In the genomic region with DNA sequence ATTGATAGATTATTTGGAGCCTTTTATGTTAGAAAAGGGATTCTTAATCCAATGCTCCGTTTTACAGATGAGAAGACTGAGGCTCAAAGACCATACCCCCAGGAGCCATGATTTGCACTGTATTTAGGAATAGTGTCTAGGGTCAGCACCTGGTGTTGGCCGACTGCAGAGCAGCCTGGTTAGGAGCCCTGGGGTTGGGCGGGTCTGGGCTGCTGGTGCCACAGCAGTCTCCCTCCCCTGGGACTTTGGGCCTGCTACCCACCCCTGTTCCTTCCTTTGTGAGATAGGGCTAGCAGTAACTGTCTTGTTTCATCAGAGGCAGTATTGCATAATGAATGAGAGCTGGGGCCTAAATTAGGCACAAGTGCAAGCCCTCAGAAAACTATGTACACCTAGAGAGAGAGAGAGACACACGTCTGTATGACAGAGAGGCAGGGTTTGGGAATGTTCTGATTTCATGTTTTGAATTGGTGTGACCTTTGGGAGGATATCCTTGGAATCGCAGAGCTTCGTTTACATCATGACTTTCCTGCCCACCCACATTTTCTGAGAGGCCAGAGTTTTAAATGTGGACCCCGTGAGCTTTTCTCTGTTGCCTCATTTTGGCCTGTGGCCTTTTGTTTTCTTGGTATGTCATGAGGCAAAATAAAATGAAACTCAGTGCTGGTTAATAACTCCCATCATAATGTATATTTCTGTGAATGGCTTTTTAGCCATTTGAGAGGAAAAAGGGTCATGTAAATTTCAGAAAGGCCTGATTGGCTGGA, we compare ENCODE assay signal across 13 cellular contexts.
A peak's percentile ranks its signal among the peaks of the same experiment; 100 is the strongest.
DNase-seq lines count a peak whose midpoint lies in the region; ATAC-seq, FAIRE-seq and TF ChIP-seq lines count a peak whose summit lies in the region.
"Had no signal": no experiment of that assay in that cellular context is flagged by ENCODE, and none has a peak within 500 bp of the region (broad histone marks: within the 10 kb centered on the region; RNA-seq: fewer than 3 reads in every experiment).

No MANE protein-coding gene starts in this region.

- CTCF ChIA-PET in activated CD8-positive, alpha-beta memory T cell treated with anti-CD3 and anti-CD28 coated beads, Interleukin-2, amount 10 ng/mL, durations not matched to agents 7 days and 5 days (lab: Charles Lee): no interaction called here

- H3K4me2 ChIP-seq in BLaER1 treated with 17β-estradiol and CSF1 and Interleukin-3, amounts not matched to agents 10 nM and 100 nM: peak overlapping the region; percentile 49 to 95 (median 76)
- peak overlapping the region; percentile 5; the same call in 1 of the 2 replicates for H3K4me2 ChIP-seq in MM.1S (ENCODE audit: low read depth, low read length)

- no peaks in the 10 kb centered on the region for H3K27me3 Mint-ChIP-seq in activated CD8-positive, alpha-beta memory T cell treated with anti-CD3 and anti-CD28 coated beads, Interleukin-2, amount 10 ng/mL, durations not matched to agents 7 days and 5 days
- H3K27me3 Mint-ChIP-seq: CD4-positive, CD25-positive, alpha-beta regulatory T cell had no signal

- FAIRE-seq in small intestine (lab: Jason Lieb, UNC): no peak

- H3K4me3 ChIP-seq in BLaER1 treated with 17β-estradiol and CSF1 and Interleukin-3, amounts not matched to agents 10 nM and 100 nM: no peak overlapping the region
- H3K4me3 ChIP-seq in MM.1S (ENCODE audit: low read length): no peak overlapping the region
- H3K4me3 ChIP-seq in coronary artery: peak overlapping the region; percentile 9
- no peak overlapping the region for H3K4me3 ChIP-seq in muscle layer of duodenum (ENCODE audit: low read depth in 1 of 2, low read length in 2 of 2)
- H3K4me3 ChIP-seq in small intestine (ENCODE audit: low read depth in 1 of 2, low read length in 2 of 2): no peak overlapping the region

- no peaks in the 10 kb centered on the region; the same call in 1 of the 2 replicates for H3F3A ChIP-seq in MM.1S (ENCODE audit: insufficient read depth, low read length)

- WGBS in small intestine, 3 donors: 61 to 68% (median 62%) methylated on average over 7 of the region's 7 CpGs

- no peaks in the 10 kb centered on the region for H3K27me3 ChIP-seq in BLaER1 treated with 17β-estradiol and CSF1 and Interleukin-3, amounts not matched to agents 10 nM and 100 nM
- no peaks in the 10 kb centered on the region for H3K27me3 ChIP-seq in MM.1S (replicated peaks; ENCODE audit: insufficient read depth, low read length)
- H3K27me3 ChIP-seq in muscle layer of duodenum (ENCODE audit: low read depth, low read length): no peaks in the 10 kb centered on the region
- H3K27me3 ChIP-seq in small intestine (ENCODE audit: control insufficient read depth in 2 of 2, insufficient read depth in 2 of 2, low read length in 2 of 2): no peaks in the 10 kb centered on the region

- TF ChIP-seq CTCF in MM.1S (IDR thresholded peaks at IDR 0.05; ENCODE audit: low read length): peak; percentile 32
- no peak for TF ChIP-seq CTCF in coronary artery (IDR thresholded peaks at IDR 0.05)

- no peaks in the 10 kb centered on the region for H3K9me3 ChIP-seq in BLaER1 treated with 17β-estradiol and CSF1 and Interleukin-3, amounts not matched to agents 10 nM and 100 nM (replicated peaks in 1 of 11)
- H3K9me3 ChIP-seq in MM.1S (replicated peaks; ENCODE audit: insufficient read depth, low read length) (no peaks in the 10 kb centered on the region), muscle layer of duodenum (ENCODE audit: control insufficient read depth in 1 of 2, low read length in 2 of 2) (no peaks in the 10 kb centered on the region), small intestine (ENCODE audit: control insufficient read depth, low read depth) (no peaks in the 10 kb centered on the region)

- H3K27ac ChIP-seq in BLaER1 treated with 17β-estradiol and CSF1 and Interleukin-3, amounts not matched to agents 10 nM and 100 nM: peak overlapping the region; percentile 32 to 97 (median 84); a peak in 21 of 22 replicates
- H3K27ac ChIP-seq in MM.1S (ENCODE audit: low read length): peak overlapping the region; percentile 43; the same call in 1 of the 2 replicates
- H3K27ac ChIP-seq in coronary artery: peak overlapping the region in 1 of 2 donors; percentile 73
- peak overlapping the region; percentile 26 for H3K27ac ChIP-seq in muscle layer of duodenum (ENCODE audit: low read length)
- peak overlapping the region in 1 of 2 donors; percentile 8 for H3K27ac ChIP-seq in small intestine (ENCODE audit: low read depth in 1 of 2, low read length in 1 of 2)
- H3K27ac ChIP-seq: epithelial cell of prostate had no signal

- H3K36me3 Mint-ChIP-seq in activated CD8-positive, alpha-beta memory T cell treated with anti-CD3 and anti-CD28 coated beads, Interleukin-2, amount 10 ng/mL, durations not matched to agents 7 days and 5 days: peaks cover 36% of the 10 kb centered on the region

- peaks cover 43 to 100% (median 99%) of the 10 kb centered on the region in 10 experiments for H3K4me1 ChIP-seq in BLaER1 treated with 17β-estradiol and CSF1 and Interleukin-3, amounts not matched to agents 10 nM and 100 nM
- peaks cover 66% of the 10 kb centered on the region for H3K4me1 ChIP-seq in MM.1S (ENCODE audit: low read length)
- H3K4me1 ChIP-seq in muscle layer of duodenum (ENCODE audit: control insufficient read depth in 1 of 2, insufficient read depth in 2 of 2, low read length in 2 of 2): peaks cover 8 to 35% of the 10 kb centered on the region in 2 donors
- peaks cover 2 to 17% of the 10 kb centered on the region in 2 donors for H3K4me1 ChIP-seq in small intestine (ENCODE audit: control insufficient read depth in 2 of 2, insufficient read depth in 1 of 2, low read depth in 1 of 2, low read length in 1 of 2)

- DNase-seq in MM.1S (peak; percentile 38), coronary artery (ENCODE audit: low spot score) (no peak), small intestine (no peak), NCI-H1048 (lab: John Stamatoyannopoulos, UW) (no peak)
- DNase-seq in activated CD4-positive, alpha-beta T cell treated with anti-CD3 and anti-CD28 coated beads, Interleukin-2, amount 50 U/mL, for 48 hours: no peak
- DNase-seq in activated CD8-positive, alpha-beta memory T cell treated with anti-CD3 and anti-CD28 coated beads, Interleukin-2, amount 10 ng/mL, durations not matched to agents 7 days and 5 days: no peak
- DNase-seq: activated effector memory CD4-positive, alpha-beta T cell treated with anti-CD3 and anti-CD28 coated beads, Interleukin-2, amount 50 U/mL, for 16 hours; NCI-H1694 had no signal

- no peaks in the 10 kb centered on the region for H3K9me3 Mint-ChIP-seq in activated CD8-positive, alpha-beta memory T cell treated with anti-CD3 and anti-CD28 coated beads, Interleukin-2, amount 10 ng/mL, durations not matched to agents 7 days and 5 days (ENCODE audit: low read depth)
- H3K9me3 Mint-ChIP-seq: T-helper 2 cell treated with Interferon-gamma antibody and Interleukin-4, amounts not matched to agents 5 μg/mL and 100 μg/mL, for 36 hours had no signal

- H3K36me3 ChIP-seq in BLaER1 treated with 17β-estradiol and CSF1 and Interleukin-3, amounts not matched to agents 10 nM and 100 nM: peaks cover 0 to 69% (median 46%) of the 10 kb centered on the region in 11 experiments; a peak in 18 of 22 replicates
- H3K36me3 ChIP-seq in MM.1S (replicated peaks; ENCODE audit: insufficient read depth, low read length) (no peaks in the 10 kb centered on the region), muscle layer of duodenum (ENCODE audit: control insufficient read depth in 1 of 2, insufficient read depth in 2 of 2, low read length in 2 of 2) (peaks cover 0 to 14% of the 10 kb centered on the region in 2 donors), small intestine (ENCODE audit: control insufficient read depth in 2 of 2, insufficient read depth in 2 of 2, low read length in 2 of 2) (peaks cover 0 to 9% of the 10 kb centered on the region in 2 donors)

- H4K20me1 ChIP-seq in BLaER1 treated with 17β-estradiol and CSF1 and Interleukin-3, amounts not matched to agents 10 nM and 100 nM: no peaks in the 10 kb centered on the region
- H4K20me1 ChIP-seq in MM.1S (ENCODE audit: insufficient read depth, low read length): no peaks in the 10 kb centered on the region

- 0 out of 2 replicates have a peak, but pooled peaks cover 3% of the 10 kb centered on the region for H3K79me2 ChIP-seq in MM.1S (ENCODE audit: low read length)

- no peak overlapping the region for H2AFZ ChIP-seq in MM.1S (ENCODE audit: low read length)

- no peak overlapping the region for H3K27ac Mint-ChIP-seq in activated CD8-positive, alpha-beta memory T cell treated with anti-CD3 and anti-CD28 coated beads, Interleukin-2, amount 10 ng/mL, durations not matched to agents 7 days and 5 days
- H3K27ac Mint-ChIP-seq: T-helper 2 cell treated with Interferon-gamma antibody and Interleukin-4, amounts not matched to agents 5 μg/mL and 100 μg/mL, for 36 hours had no signal

- peaks cover 15% of the 10 kb centered on the region for H3K4me1 Mint-ChIP-seq in activated CD8-positive, alpha-beta memory T cell treated with anti-CD3 and anti-CD28 coated beads, Interleukin-2, amount 10 ng/mL, durations not matched to agents 7 days and 5 days

- H3K9me2 ChIP-seq in MM.1S (replicated peaks; ENCODE audit: insufficient read depth, low read length): no peaks in the 10 kb centered on the region

- peak overlapping the region; percentile 27 to 76 (median 64); a peak in 19 of 22 replicates for H3K9ac ChIP-seq in BLaER1 treated with 17β-estradiol and CSF1 and Interleukin-3, amounts not matched to agents 10 nM and 100 nM
- H3K9ac ChIP-seq in MM.1S (ENCODE audit: low read length): no peak overlapping the region

- no peak overlapping the region for H3K4me3 Mint-ChIP-seq in activated CD8-positive, alpha-beta memory T cell treated with anti-CD3 and anti-CD28 coated beads, Interleukin-2, amount 10 ng/mL, durations not matched to agents 7 days and 5 days
- H3K4me3 Mint-ChIP-seq: CD4-positive, CD25-positive, alpha-beta regulatory T cell; T-helper 2 cell treated with Interferon-gamma antibody and Interleukin-4, amounts not matched to agents 5 μg/mL and 100 μg/mL, for 36 hours had no signal

- no peak for ATAC-seq in activated CD8-positive, alpha-beta memory T cell treated with anti-CD3 and anti-CD28 coated beads, Interleukin-2, amount 10 ng/mL, durations not matched to agents 7 days and 5 days
